1 cellular context compared by ENCODE assay signal in genomic region chr6:38364127-38364526, GRCh38.
TF ChIP-seq lines count a peak whose summit lies in the region.

No MANE protein-coding gene starts in this region.

TF ChIP-seq in HEK293, 187 proteins besides CTCF, POLR2A, EP300 and RAD21 (continued from another document):
- TF ChIP-seq, protein P1, sequence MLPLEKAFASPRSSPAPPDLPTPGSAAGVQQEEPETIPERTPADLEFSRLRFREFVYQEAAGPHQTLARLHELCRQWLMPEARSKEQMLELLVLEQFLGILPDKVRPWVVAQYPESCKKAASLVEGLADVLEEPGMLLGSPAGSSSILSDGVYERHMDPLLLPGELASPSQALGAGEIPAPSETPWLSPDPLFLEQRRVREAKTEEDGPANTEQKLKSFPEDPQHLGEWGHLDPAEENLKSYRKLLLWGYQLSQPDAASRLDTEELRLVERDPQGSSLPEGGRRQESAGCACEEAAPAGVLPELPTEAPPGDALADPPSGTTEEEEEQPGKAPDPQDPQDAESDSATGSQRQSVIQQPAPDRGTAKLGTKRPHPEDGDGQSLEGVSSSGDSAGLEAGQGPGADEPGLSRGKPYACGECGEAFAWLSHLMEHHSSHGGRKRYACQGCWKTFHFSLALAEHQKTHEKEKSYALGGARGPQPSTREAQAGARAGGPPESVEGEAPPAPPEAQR (tag by site-specific recombination; IDR thresholded peaks at IDR 0.05), result no peak
- TF ChIP-seq ZFHX2 (tag by site-specific recombination; conservative IDR thresholded peaks at IDR 0.05) (no peak), ZNF23 (tag by site-specific recombination; IDR thresholded peaks at IDR 0.05; ENCODE audit: borderline replicate concordance) (no peak), ZNF510 (tag by site-specific recombination; IDR thresholded peaks at IDR 0.05; ENCODE audit: insufficient replicate concordance) (no peak), GLI2 (tag by site-specific recombination; IDR thresholded peaks at IDR 0.05; ENCODE audit: borderline replicate concordance, low read depth) (no peak), ZNF223 (tag by site-specific recombination; IDR thresholded peaks at IDR 0.05) (no peak), ZNF626 (tag by site-specific recombination; IDR thresholded peaks at IDR 0.05) (no peak), ZNF114 (tag by site-specific recombination; IDR thresholded peaks at IDR 0.05) (no peak), ZXDB (tag by site-specific recombination; IDR thresholded peaks at IDR 0.05) (no peak)
- TF ChIP-seq, protein P2, sequence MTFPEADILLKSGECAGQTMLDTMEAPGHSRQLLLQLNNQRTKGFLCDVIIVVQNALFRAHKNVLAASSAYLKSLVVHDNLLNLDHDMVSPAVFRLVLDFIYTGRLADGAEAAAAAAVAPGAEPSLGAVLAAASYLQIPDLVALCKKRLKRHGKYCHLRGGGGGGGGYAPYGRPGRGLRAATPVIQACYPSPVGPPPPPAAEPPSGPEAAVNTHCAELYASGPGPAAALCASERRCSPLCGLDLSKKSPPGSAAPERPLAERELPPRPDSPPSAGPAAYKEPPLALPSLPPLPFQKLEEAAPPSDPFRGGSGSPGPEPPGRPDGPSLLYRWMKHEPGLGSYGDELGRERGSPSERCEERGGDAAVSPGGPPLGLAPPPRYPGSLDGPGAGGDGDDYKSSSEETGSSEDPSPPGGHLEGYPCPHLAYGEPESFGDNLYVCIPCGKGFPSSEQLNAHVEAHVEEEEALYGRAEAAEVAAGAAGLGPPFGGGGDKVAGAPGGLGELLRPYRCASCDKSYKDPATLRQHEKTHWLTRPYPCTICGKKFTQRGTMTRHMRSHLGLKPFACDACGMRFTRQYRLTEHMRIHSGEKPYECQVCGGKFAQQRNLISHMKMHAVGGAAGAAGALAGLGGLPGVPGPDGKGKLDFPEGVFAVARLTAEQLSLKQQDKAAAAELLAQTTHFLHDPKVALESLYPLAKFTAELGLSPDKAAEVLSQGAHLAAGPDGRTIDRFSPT (tag by site-specific recombination; IDR thresholded peaks at IDR 0.05), result no peak
- TF ChIP-seq, protein P3, sequence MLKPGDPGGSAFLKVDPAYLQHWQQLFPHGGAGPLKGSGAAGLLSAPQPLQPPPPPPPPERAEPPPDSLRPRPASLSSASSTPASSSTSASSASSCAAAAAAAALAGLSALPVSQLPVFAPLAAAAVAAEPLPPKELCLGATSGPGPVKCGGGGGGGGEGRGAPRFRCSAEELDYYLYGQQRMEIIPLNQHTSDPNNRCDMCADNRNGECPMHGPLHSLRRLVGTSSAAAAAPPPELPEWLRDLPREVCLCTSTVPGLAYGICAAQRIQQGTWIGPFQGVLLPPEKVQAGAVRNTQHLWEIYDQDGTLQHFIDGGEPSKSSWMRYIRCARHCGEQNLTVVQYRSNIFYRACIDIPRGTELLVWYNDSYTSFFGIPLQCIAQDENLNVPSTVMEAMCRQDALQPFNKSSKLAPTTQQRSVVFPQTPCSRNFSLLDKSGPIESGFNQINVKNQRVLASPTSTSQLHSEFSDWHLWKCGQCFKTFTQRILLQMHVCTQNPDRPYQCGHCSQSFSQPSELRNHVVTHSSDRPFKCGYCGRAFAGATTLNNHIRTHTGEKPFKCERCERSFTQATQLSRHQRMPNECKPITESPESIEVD (tag by site-specific recombination; IDR thresholded peaks at IDR 0.05), result peak; percentile 41; the same call in 1 of the 2 replicates
